Comparison of ENCODE assay signal across 27 cellular contexts in genomic region chr5:149881874-149882273, GRCh38.
A peak's percentile ranks its signal among the peaks of the same experiment; 100 is the strongest.
DNase-seq lines count a peak whose midpoint lies in the region; ATAC-seq, FAIRE-seq and TF ChIP-seq lines count a peak whose summit lies in the region.
"Had no signal": no experiment of that assay in that cellular context is flagged by ENCODE, and none has a peak within 500 bp of the region (broad histone marks: within the 10 kb centered on the region; RNA-seq: fewer than 3 reads in every experiment).

No MANE protein-coding gene starts in this region.

- H3K36me3 Mint-ChIP-seq in MCF 10A (ENCODE audit: insufficient read depth, unreplicated experiment): no peaks in the 10 kb centered on the region
- H3K36me3 Mint-ChIP-seq: CD14-positive monocyte; CD4-positive, CD25-positive, alpha-beta regulatory T cell; CD8-positive, alpha-beta memory T cell had no signal

- CTCF ChIA-PET in mammary epithelial cell (lab: Charles Lee; ENCODE audit: low non-redundant PET): no interaction called here
- CTCF ChIA-PET in MCF 10A (lab: Yijun Ruan, JAX): interaction anchor here (0.6 to 1.5 kb wide), 3 partner anchors 10 to 19 kb away, joined by 3 to 5 read pairs (median 3); no protein-coding TSS in a partner anchor

- TF ChIP-seq CTCF in mammary epithelial cell (conservative IDR thresholded peaks at IDR 0.05 in 1 of 2, IDR thresholded peaks at IDR 0.05 in 1 of 2; ENCODE audit: extremely low read depth in 1 of 2, insufficient read depth in 1 of 2, low read depth in 1 of 2, low read length in 2 of 2) (no peak), MCF 10A (IDR thresholded peaks at IDR 0.05; ENCODE audit: unreplicated experiment) (no peak), keratinocyte (optimal IDR thresholded peaks at IDR 0.05 in 1 of 3, IDR thresholded peaks at IDR 0.05 in 1 of 3, conservative IDR thresholded peaks at IDR 0.05 in 1 of 3; ENCODE audit: extremely low read depth in 1 of 3, insufficient read depth in 2 of 3, low read length in 3 of 3) (no peak)

- ATAC-seq in HG03045 (IDR thresholded peaks at IDR 0.05; ENCODE audit: unreplicated experiment): no peak
- ATAC-seq: GM12878 had no signal

- dilution Hi-C loops in mammary epithelial cell (cut with HindIII; ENCODE audit: low sequenced_read_pairs) (no loop called here), keratinocyte (cut with MboI; ENCODE audit: extremely low pct_ligation_motif_present, low sequenced_read_pairs) (no loop called here)

- no peak for DNase-seq in mammary epithelial cell
- DNase-seq in MCF 10A (ENCODE audit: unreplicated experiment): no peak
- DNase-seq in keratinocyte (ENCODE audit: low read depth, low spot score): no peak
- no peak for DNase-seq in KBM-7
- no peak for DNase-seq in activated T-cell treated with anti-CD3 and anti-CD28 coated beads, Interleukin-2, amount 50 U/mL, for 48 hours
- DNase-seq: ACHN; BE2C; C1 segment of cervical spinal cord; CD4-positive, alpha-beta memory T cell; CD4-positive, CD25-positive, alpha-beta regulatory T cell; CD8-positive, alpha-beta memory T cell; COR-L47; DMS 273 treated with DMSO at 0.1 percent for 48 hours; DMS153; DMS53; DMS79; DND-41; EL; GDM1 had no signal

- H3K27ac ChIP-seq in mammary epithelial cell (ENCODE audit: insufficient read depth, low read depth, low read length): no peak overlapping the region
- H3K27ac ChIP-seq in esophagus (ENCODE audit: low read depth in 2 of 2, low read length in 1 of 2): peak overlapping the region; percentile 84 to 89
- peak overlapping the region; percentile 68 for H3K27ac ChIP-seq in keratinocyte (ENCODE audit: control insufficient read depth, insufficient read depth, low read length)
- H3K27ac ChIP-seq: 22Rv1, BLaER1 had no signal

- no peaks in the 10 kb centered on the region for H3K9me3 ChIP-seq in mammary epithelial cell (replicated peaks; ENCODE audit: insufficient read depth, low read length)
- no peaks in the 10 kb centered on the region for H3K9me3 ChIP-seq in esophagus (ENCODE audit: control insufficient read depth in 2 of 2, insufficient read depth in 1 of 2, low read depth in 1 of 2, low read length in 1 of 2)
- peaks cover 2% of the 10 kb centered on the region for H3K9me3 ChIP-seq in keratinocyte (ENCODE audit: control insufficient read depth, low read depth, low read length)
- H3K9me3 ChIP-seq: BE2C, BLaER1 had no signal

- H3K27ac Mint-ChIP-seq in MCF 10A (ENCODE audit: low read depth, unreplicated experiment): no peak overlapping the region
- H3K27ac Mint-ChIP-seq: CD14-positive monocyte; CD4-positive, alpha-beta memory T cell; CD4-positive, CD25-positive, alpha-beta regulatory T cell; CD8-positive, alpha-beta memory T cell had no signal

- POLR2A ChIA-PET in MCF 10A (lab: Yijun Ruan, JAX): interaction anchor here (1.8 kb wide), 1 partner anchor 57 kb away, joined by 4 read pairs; no protein-coding TSS in a partner anchor

- H4K20me1 ChIP-seq in mammary epithelial cell (ENCODE audit: insufficient read depth, low read length) (no peaks in the 10 kb centered on the region), keratinocyte (ENCODE audit: control insufficient read depth, extremely low read depth, insufficient read depth, low read length) (no peaks in the 10 kb centered on the region)
- H4K20me1 ChIP-seq: BLaER1 had no signal

- H3K27me3 ChIP-seq in mammary epithelial cell (ENCODE audit: insufficient read depth, low read length): no peaks in the 10 kb centered on the region
- no peaks in the 10 kb centered on the region for H3K27me3 ChIP-seq in esophagus (ENCODE audit: control insufficient read depth in 1 of 2, insufficient read depth in 2 of 2, low read length in 2 of 2)
- no peaks in the 10 kb centered on the region for H3K27me3 ChIP-seq in keratinocyte (ENCODE audit: control insufficient read depth, extremely low read depth, insufficient read depth, low read length)
- H3K27me3 ChIP-seq: BE2C, BLaER1 had no signal

- in situ Hi-C loops in mammary epithelial cell (cut with MboI; ENCODE audit: low sequenced_read_pairs in 2 of 2): no loop called here
- in situ Hi-C loops in KBM-7 (cut with MboI; ENCODE audit: low pct_unique_long_range_greater_than_20kb, low sequenced_read_pairs): no loop called here

- no peaks in the 10 kb centered on the region for H3K36me3 ChIP-seq in mammary epithelial cell (ENCODE audit: insufficient read depth, low read length)
- no peaks in the 10 kb centered on the region for H3K36me3 ChIP-seq in esophagus (ENCODE audit: control insufficient read depth in 2 of 2, insufficient read depth in 2 of 2, low read length in 1 of 2)
- H3K36me3 ChIP-seq in keratinocyte (ENCODE audit: control insufficient read depth in 2 of 2, extremely low read depth in 1 of 2, insufficient read depth in 2 of 2, low read length in 2 of 2): no peaks in the 10 kb centered on the region
- H3K36me3 ChIP-seq: BE2C, BLaER1 had no signal

- peaks cover 11% of the 10 kb centered on the region for H3K4me1 ChIP-seq in mammary epithelial cell (ENCODE audit: insufficient read depth, low read length)
- peaks cover 0 to 5% of the 10 kb centered on the region in 2 donors for H3K4me1 ChIP-seq in esophagus (ENCODE audit: control insufficient read depth in 2 of 2, insufficient read depth in 2 of 2, low read length in 1 of 2)
- H3K4me1 ChIP-seq in keratinocyte (ENCODE audit: control insufficient read depth, extremely low read depth, insufficient read depth, low read length): peaks cover 27% of the 10 kb centered on the region
- H3K4me1 ChIP-seq: BE2C, BLaER1 had no signal

- no peak overlapping the region for H3K4me2 ChIP-seq in mammary epithelial cell (ENCODE audit: insufficient read depth, low read depth, low read length)
- H3K4me2 ChIP-seq in keratinocyte (ENCODE audit: control insufficient read depth, extremely low read depth, insufficient read depth, low read depth, low read length): no peak overlapping the region
- H3K4me2 ChIP-seq: BLaER1 had no signal

- peaks cover 5% of the 10 kb centered on the region for H3K9me3 Mint-ChIP-seq in MCF 10A (ENCODE audit: unreplicated experiment)

- H3K9me1 ChIP-seq in keratinocyte (ENCODE audit: control insufficient read depth, extremely low read depth, insufficient read depth, low read length): no peaks in the 10 kb centered on the region

- no peaks in the 10 kb centered on the region for H3K27me3 Mint-ChIP-seq in MCF 10A (ENCODE audit: insufficient read depth, unreplicated experiment)

- FAIRE-seq in keratinocyte (lab: Jason Lieb, UNC): no peak
- FAIRE-seq: GM12878, GM12892, GM18507 had no signal

- BruUV-seq in mammary epithelial cell (replicated peaks; lab: Mats Ljungman, UMichigan) (no TSS peak), MCF 10A (replicated peaks; lab: Mats Ljungman, UMichigan) (no TSS peak)

- WGBS in mammary epithelial cell (ENCODE audit: low coverage, missing lambda C conversion rate): 91% methylated on average over 4 of the region's 4 CpGs
- 80 to 84% methylated on average over 4 of the region's 4 CpGs for WGBS in esophagus, 2 donors

- no peak overlapping the region for H3K9ac ChIP-seq in mammary epithelial cell (ENCODE audit: insufficient read depth, low read length)
- no peak overlapping the region for H3K9ac ChIP-seq in keratinocyte (ENCODE audit: control insufficient read depth, extremely low read depth, insufficient read depth, low read length)
- H3K9ac ChIP-seq: BLaER1 had no signal

- H2AFZ ChIP-seq in mammary epithelial cell (ENCODE audit: low read depth, low read length) (peak overlapping the region; percentile 31), keratinocyte (ENCODE audit: control insufficient read depth, low read length) (no peak overlapping the region)

- H3K4me3 ChIP-seq in mammary epithelial cell (replicated peaks in 1 of 3; ENCODE audit: insufficient read depth in 1 of 3, low read depth in 2 of 3, low read length in 3 of 3): no peak overlapping the region
- no peak overlapping the region for H3K4me3 ChIP-seq in esophagus (ENCODE audit: low read depth in 1 of 2, low read length in 2 of 2)
- no peak overlapping the region for H3K4me3 ChIP-seq in keratinocyte (ENCODE audit: control insufficient read depth in 2 of 3, extremely low read depth in 1 of 3, insufficient read depth in 2 of 3, low read depth in 1 of 3, low read length in 3 of 3)
- H3K4me3 ChIP-seq: BLaER1, GM12878 had no signal

- H3K79me2 ChIP-seq in mammary epithelial cell (ENCODE audit: insufficient read depth, low read length) (no peaks in the 10 kb centered on the region), keratinocyte (ENCODE audit: control insufficient read depth, insufficient read depth, low read length) (no peaks in the 10 kb centered on the region)

- no peak overlapping the region for H3K4me3 Mint-ChIP-seq in MCF 10A (ENCODE audit: unreplicated experiment)
- H3K4me3 Mint-ChIP-seq: CD14-positive monocyte; CD4-positive, alpha-beta memory T cell; CD4-positive, CD25-positive, alpha-beta regulatory T cell; CD8-positive, alpha-beta memory T cell had no signal

- H3K4me1 Mint-ChIP-seq in MCF 10A (ENCODE audit: insufficient read depth, unreplicated experiment): peaks cover 33% of the 10 kb centered on the region
- H3K4me1 Mint-ChIP-seq: CD14-positive monocyte; CD4-positive, alpha-beta memory T cell; CD4-positive, CD25-positive, alpha-beta regulatory T cell; CD8-positive, alpha-beta memory T cell had no signal

- intact Hi-C loops in mammary epithelial cell (cut with micrococcal nuclease) (no loop called here), MCF 10A (cut with micrococcal nuclease) (no loop called here)
